8 cellular contexts compared by ENCODE assay signal in the genomic region with DNA sequence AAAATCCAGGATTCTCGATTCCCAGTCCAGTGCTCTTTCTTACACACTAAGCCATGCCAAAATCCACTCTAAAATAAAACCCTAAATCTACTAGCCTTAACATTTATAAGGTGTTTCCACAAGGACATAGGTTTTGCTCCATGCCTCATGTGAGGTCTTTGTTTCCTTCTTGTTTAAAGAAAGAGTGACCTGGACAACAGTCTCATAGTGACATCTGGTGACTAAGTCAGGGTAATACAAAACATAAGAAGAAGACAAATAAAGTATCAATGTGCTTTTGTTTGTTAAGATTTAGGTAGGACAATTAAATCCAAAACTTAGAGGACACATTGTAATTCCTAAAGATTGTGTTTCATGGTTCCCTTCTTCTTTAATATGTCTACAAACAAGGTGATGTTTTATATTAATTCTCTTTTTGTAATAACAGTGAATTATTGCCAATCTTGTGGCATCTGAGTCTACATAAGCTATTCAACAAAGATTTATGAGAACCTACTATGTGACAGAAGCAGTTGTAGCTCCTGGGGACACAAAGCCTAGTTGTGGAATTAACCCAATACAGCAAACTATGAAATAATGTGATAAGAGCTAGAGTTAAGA.
DNase-seq lines count a peak whose midpoint lies in the region; ATAC-seq and TF ChIP-seq lines count a peak whose summit lies in the region.
"Not testable (repeated sequence)": the region's sequence is repeated elsewhere in the genome, so short reads cannot be mapped to it uniquely, and the experiment has no call there.

No MANE protein-coding gene starts in this region.

- TF ChIP-seq CTCF in GM13977 (IDR thresholded peaks at IDR 0.05; ENCODE audit: extremely low read depth, insufficient read depth, missing control alignments) (peak; percentile 7), PC-9 (conservative IDR thresholded peaks at IDR 0.05) (peak; percentile 61), body of pancreas (IDR thresholded peaks at IDR 0.05) (peak in 6 of 7 experiments; percentile 22 to 65 (median 62)), fibroblast of lung (conservative IDR thresholded peaks at IDR 0.05 in 1 of 2, IDR thresholded peaks at IDR 0.05 in 1 of 2; ENCODE audit: low read depth in 1 of 2, low read length in 2 of 2) (peak; percentile 15 to 24), osteocyte (IDR thresholded peaks at IDR 0.05) (peak; percentile 69), upper lobe of right lung (IDR thresholded peaks at IDR 0.05) (peak; percentile 50)

- not testable (repeated sequence) for H3K36me3 Mint-ChIP-seq in osteocyte (ENCODE audit: unreplicated experiment)

- H3K27ac ChIP-seq in PC-9; body of pancreas; fibroblast of lung (ENCODE audit: insufficient read depth, low read length); upper lobe of right lung: not testable (repeated sequence)

- H3F3A ChIP-seq in PC-9 (ENCODE audit: insufficient read depth, low read depth), result not testable (repeated sequence)

- not testable (repeated sequence) for H3K79me2 ChIP-seq in PC-9 (ENCODE audit: low read depth); fibroblast of lung (ENCODE audit: control insufficient read depth, insufficient read depth, low read length)

- H3K4me1 ChIP-seq in PC-9 (replicated peaks; ENCODE audit: insufficient read depth); body of pancreas; fibroblast of lung (ENCODE audit: control insufficient read depth, extremely low read depth, insufficient read depth, low read length); upper lobe of right lung: not testable (repeated sequence)

- CTCF ChIA-PET in PC-9 (lab: Charles Lee), result not testable (repeated sequence)

- POLR2A ChIA-PET in PC-9 (lab: Charles Lee; ENCODE audit: unreplicated experiment), result not testable (repeated sequence)

- TF ChIP-seq POLR2A in body of pancreas (IDR thresholded peaks at IDR 0.05), result not testable (repeated sequence)

- not testable (repeated sequence) for H3K4me1 Mint-ChIP-seq in osteocyte (ENCODE audit: unreplicated experiment)

- H3K4me2 ChIP-seq in PC-9; fibroblast of lung (ENCODE audit: extremely low read depth, insufficient read depth, low read length): not testable (repeated sequence)

- H3K9me3 ChIP-seq in PC-9 (ENCODE audit: insufficient read depth, low read depth); body of pancreas; fibroblast of lung (ENCODE audit: control insufficient read depth, insufficient read depth, low read depth, low read length); upper lobe of right lung: not testable (repeated sequence)

- intact Hi-C loops in PC-9 (cut with micrococcal nuclease; ENCODE audit: unreplicated experiment), result loop anchor here (10.0 kb wide), 1 partner anchor 522 kb away; no protein-coding TSS in a partner anchor
- intact Hi-C loops in body of pancreas (cut with DNase I); left colon (cut with DNase I, micrococcal nuclease); upper lobe of right lung (cut with DNase I): not testable (repeated sequence)

- not testable (repeated sequence) for H3K27me3 ChIP-seq in PC-9 (ENCODE audit: insufficient read depth, low read depth); body of pancreas; fibroblast of lung (ENCODE audit: control insufficient read depth, insufficient read depth, low read length); upper lobe of right lung

- WGBS in body of pancreas, 2 donors, result 0 to 13% methylated on average over 1 of the region's 1 CpG

- not testable (repeated sequence) for H3K4me3 ChIP-seq in PC-9; body of pancreas; fibroblast of lung (replicated peaks in 1 of 4; ENCODE audit: control extremely low read depth in 1 of 4, insufficient read depth in 1 of 4, low read depth in 3 of 4, low read length in 4 of 4); upper lobe of right lung

- ATAC-seq in body of pancreas, result peak; percentile 63
- peak; percentile 85 for ATAC-seq in left colon
- peak; percentile 78 for ATAC-seq in upper lobe of right lung

- peaks cover 12% of the 10 kb centered on the region for H3K27me3 Mint-ChIP-seq in osteocyte (ENCODE audit: unreplicated experiment)

- in situ Hi-C loops in GM13977 (cut with MboI; ENCODE audit: low pct_unique_long_range_greater_than_20kb, low sequenced_read_pairs, unreplicated experiment), result not testable (repeated sequence)

- BruUV-seq in PC-9 (replicated peaks; lab: Mats Ljungman, UMichigan), result not testable (repeated sequence)

- H3K36me3 ChIP-seq in PC-9 (ENCODE audit: low read depth); body of pancreas (replicated peaks in 1 of 2; ENCODE audit: insufficient read depth in 1 of 2, low read depth in 2 of 2); fibroblast of lung (ENCODE audit: control insufficient read depth, insufficient read depth, low read length); upper lobe of right lung: not testable (repeated sequence)

- H3K27ac Mint-ChIP-seq in osteocyte (ENCODE audit: unreplicated experiment), result not testable (repeated sequence)

- H3K9ac ChIP-seq in fibroblast of lung (ENCODE audit: insufficient read depth, low read length), result not testable (repeated sequence)

- not testable (repeated sequence) for H2AFZ ChIP-seq in PC-9; fibroblast of lung (ENCODE audit: low read length)

- DNase-seq in GM13977 (ENCODE audit: low spot score); PC-9; left colon; osteocyte (ENCODE audit: extremely low spot score, unreplicated experiment); upper lobe of right lung: not testable (repeated sequence)
- DNase-seq in NAMALWA (ENCODE audit: low spot score), result peak; percentile 3
- DNase-seq in body of pancreas, result peak in 1 of 4 donors; percentile 2
- DNase-seq in fibroblast of lung (ENCODE audit: low read depth in 2 of 2), result peak; percentile 19 to 29

- not testable (repeated sequence) for H3K4me3 Mint-ChIP-seq in osteocyte (ENCODE audit: unreplicated experiment)

- H3K9me2 ChIP-seq in PC-9 (ENCODE audit: insufficient read depth), result not testable (repeated sequence)

- H4K20me1 ChIP-seq in PC-9 (ENCODE audit: insufficient read depth); fibroblast of lung (ENCODE audit: control insufficient read depth, extremely low read depth, insufficient read depth, low read length): not testable (repeated sequence)

- H3K9me3 Mint-ChIP-seq in osteocyte (ENCODE audit: unreplicated experiment), result not testable (repeated sequence)

Comparison
In these comparisons a context has a peak if more than half of its experiments do, and no peak if none do; other contexts are left out.
1. CTCF ChIP-seq: peak in every context shown above with its lines; median percentile 69 in osteocyte; 62 in body of pancreas; 61 in PC-9; 50 in upper lobe of right lung; 20 in fibroblast of lung; 7 in GM13977.